In genomic region chr17:66540131-66540781, GRCh38 we compare ENCODE assay signal across 8 cellular contexts.
DNase-seq lines count a peak whose midpoint lies in the region; ATAC-seq and TF ChIP-seq lines count a peak whose summit lies in the region.

No MANE protein-coding gene starts in this region.

- H3K36me3 ChIP-seq in hepatocyte (replicated peaks; ENCODE audit: insufficient read depth, low read depth) = no peaks in the 10 kb centered on the region
- H3K36me3 ChIP-seq in skeletal muscle tissue (ENCODE audit: control insufficient read depth in 3 of 3, insufficient read depth in 3 of 3, low read length in 3 of 3) = no peaks in the 10 kb centered on the region

- no peak for ATAC-seq in HG03095 (IDR thresholded peaks at IDR 0.05; ENCODE audit: unreplicated experiment)
- ATAC-seq in HG02588 (IDR thresholded peaks at IDR 0.05; ENCODE audit: unreplicated experiment) = no peak

- H3K56ac ChIP-seq in H9 (ENCODE audit: insufficient read length, low read depth, low read length) = no peak overlapping the region

- H3K4me1 ChIP-seq in H9 (ENCODE audit: insufficient read depth, low read length) = no peaks in the 10 kb centered on the region; the same call in 1 of the 2 replicates
- H3K4me1 ChIP-seq in hepatocyte (ENCODE audit: insufficient read depth) = peaks cover 49% of the 10 kb centered on the region
- peaks cover 4 to 10% (median 6%) of the 10 kb centered on the region in 3 donors for H3K4me1 ChIP-seq in skeletal muscle tissue (ENCODE audit: control insufficient read depth in 3 of 3, insufficient read depth in 3 of 3, low read length in 3 of 3)

- H3K9ac ChIP-seq in H9 (ENCODE audit: extremely low read depth, insufficient read length, low read length) = no peak overlapping the region
- H3K9ac ChIP-seq in skeletal muscle tissue (ENCODE audit: low read depth in 1 of 3, low read length in 3 of 3) = no peak overlapping the region

- H2AK5ac ChIP-seq in H9 (ENCODE audit: insufficient read length, low read length) = no peak overlapping the region

- H4K20me1 ChIP-seq in H9 (ENCODE audit: control insufficient read depth, insufficient read depth, insufficient read length) (no peaks in the 10 kb centered on the region), hepatocyte (ENCODE audit: insufficient read depth, poor library complexity, severe bottlenecking) (no peaks in the 10 kb centered on the region)

- no peak overlapping the region for H2BK12ac ChIP-seq in H9 (ENCODE audit: insufficient read length, low read depth, low read length)

- H4K8ac ChIP-seq in H9 (replicated peaks; ENCODE audit: insufficient read length, low read depth, low read length) = no peak overlapping the region

- DNase-seq in H9 = peak; percentile 61
- DNase-seq in amniotic stem cell (lab: John Stamatoyannopoulos, UW) = peak; percentile 62
- peak; percentile 54 for DNase-seq in hepatocyte (ENCODE audit: low spot score)
- DNase-seq in HuH-7 (ENCODE audit: low spot score) = no peak
- DNase-seq in RPMI8226 = no peak

- H3K23me2 ChIP-seq in H9 (ENCODE audit: insufficient read length, low read depth, low read length, poor library complexity, severe bottlenecking) = no peaks in the 10 kb centered on the region

- H3K79me2 ChIP-seq in H9 (ENCODE audit: insufficient read depth, low read length) (no peaks in the 10 kb centered on the region; the same call in 1 of the 2 replicates), hepatocyte (peaks cover 5% of the 10 kb centered on the region)

- no peak overlapping the region for H3K18ac ChIP-seq in H9 (ENCODE audit: insufficient read length, low read depth, low read length)

- no peaks in the 10 kb centered on the region for H3K79me1 ChIP-seq in H9 (ENCODE audit: insufficient read depth, low read depth, low read length, poor library complexity, severe bottlenecking)

- H3T11ph ChIP-seq in H9 (ENCODE audit: low read length) = no peak overlapping the region

- no peak overlapping the region for H3K4me3 ChIP-seq in hepatocyte
- H3K4me3 ChIP-seq in skeletal muscle tissue (ENCODE audit: low read length in 3 of 3) = no peak overlapping the region

- H3K9me3 Mint-ChIP-seq in H9 = peaks cover under 1 to 2% of the 10 kb centered on the region in 2 experiments; a peak in 3 of 5 replicates

- no CpG with 5 or more reads among the region's 17 CpGs for WGBS in H9 (ENCODE audit: extremely low coverage, insufficient read length, low lambda C conversion rate)
- WGBS in hepatocyte (ENCODE audit: low lambda C conversion rate, missing lambda C conversion rate) = 27% methylated on average over 16 of the region's 17 CpGs

- H3K27me3 ChIP-seq in H9 (ENCODE audit: insufficient read depth, low read length) (no peaks in the 10 kb centered on the region), hepatocyte (no peaks in the 10 kb centered on the region), skeletal muscle tissue (ENCODE audit: control insufficient read depth in 3 of 3, insufficient read depth in 3 of 3, low read length in 3 of 3) (no peaks in the 10 kb centered on the region)

- no peak overlapping the region for H4K91ac ChIP-seq in H9 (ENCODE audit: insufficient read length, low read depth, low read length)

- no peak overlapping the region for H3K4ac ChIP-seq in H9 (ENCODE audit: low read depth, low read length)

- peaks cover 0 to 1% (median under 1%) of the 10 kb centered on the region in 3 experiments; a peak in 3 of 7 replicates for H3K36me3 Mint-ChIP-seq in H9 (ENCODE audit: insufficient read depth in 1 of 3, low read depth in 3 of 3)

- no peak overlapping the region for H3K14ac ChIP-seq in H9 (ENCODE audit: insufficient read depth, low read length)

- H3K27ac Mint-ChIP-seq in H9 = peak overlapping the region; percentile 53 to 95 (median 74); a peak in 4 of 7 replicates

- H2AFZ ChIP-seq in H9 (ENCODE audit: low read length) (no peak overlapping the region), hepatocyte (peak overlapping the region; percentile 3)

- H3K4me2 ChIP-seq in H9 (ENCODE audit: insufficient read depth, insufficient read length, low read length) (no peak overlapping the region), hepatocyte (peak overlapping the region; percentile 59)

- peaks cover 30 to 43% of the 10 kb centered on the region in 2 experiments for H3K4me1 Mint-ChIP-seq in H9

- TF ChIP-seq CTCF in H9 (conservative IDR thresholded peaks at IDR 0.05) (no peak), hepatocyte (IDR thresholded peaks at IDR 0.05; ENCODE audit: poor library complexity) (no peak)

- H3K9me3 ChIP-seq in H9 (ENCODE audit: control insufficient read depth, low read depth, low read length) (no peaks in the 10 kb centered on the region), hepatocyte (ENCODE audit: low read depth) (no peaks in the 10 kb centered on the region), skeletal muscle tissue (ENCODE audit: control insufficient read depth in 3 of 3, low read length in 3 of 3) (no peaks in the 10 kb centered on the region)

- H2BK5ac ChIP-seq in H9 (ENCODE audit: insufficient read length, low read length) = no peak overlapping the region

- H2BK15ac ChIP-seq in H9 (ENCODE audit: low read depth, low read length) = no peak overlapping the region

- no peak overlapping the region for H2BK120ac ChIP-seq in H9 (ENCODE audit: low read depth, low read length, poor library complexity, severe bottlenecking)

- H3K4me3 Mint-ChIP-seq in H9 = peak overlapping the region in 1 of 2 experiments; percentile 61; a peak in 2 of 5 replicates

- no peak overlapping the region for H2BK20ac ChIP-seq in H9 (ENCODE audit: low read depth, low read length, poor library complexity, severe bottlenecking)

- H3K27me3 Mint-ChIP-seq in H9 (ENCODE audit: low read depth) = no peaks in the 10 kb centered on the region; the same call in 1 of the 2 replicates

- no peaks in the 10 kb centered on the region for H3K9me2 ChIP-seq in hepatocyte (replicated peaks; ENCODE audit: insufficient read depth)

- H3K23ac ChIP-seq in H9 (ENCODE audit: insufficient read length, low read depth, low read length) = no peak overlapping the region

- no peak overlapping the region for H4K5ac ChIP-seq in H9 (ENCODE audit: insufficient read length, low read depth, low read length)

- no peak overlapping the region for H3K27ac ChIP-seq in H9 (ENCODE audit: insufficient read length, low read depth, low read length)
- H3K27ac ChIP-seq in hepatocyte = peak overlapping the region; percentile 70
- peak overlapping the region; percentile 54 for H3K27ac ChIP-seq in skeletal muscle tissue (ENCODE audit: low read depth, low read length)

Comparison
In these comparisons a context has a peak if more than half of its experiments do, and no peak if none do; other contexts are left out.
1. DNase-seq: peak in H9 (single experiment), amniotic stem cell (single experiment) and hepatocyte (single experiment); none in HuH-7 (single experiment) and RPMI8226 (single experiment).